In the genomic region with DNA sequence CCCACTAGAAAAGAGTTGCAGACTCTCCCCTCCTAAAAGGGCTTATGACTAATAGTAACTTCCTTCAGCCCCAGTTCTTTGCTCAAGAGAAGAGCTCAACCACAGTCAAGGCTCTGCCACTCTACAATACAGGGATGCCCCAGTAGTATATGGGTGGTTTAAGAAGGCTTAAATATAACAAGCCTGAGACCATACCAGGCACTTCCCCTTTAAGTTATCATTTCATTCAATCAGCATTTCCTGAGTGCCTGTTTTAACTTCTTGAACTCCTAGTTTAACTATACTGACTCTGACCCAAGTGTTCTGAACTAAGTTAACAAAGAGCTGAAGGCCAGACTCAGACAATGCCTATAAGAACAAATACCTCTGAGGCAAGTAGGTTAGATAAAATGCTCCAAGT, we compare ENCODE assay signal across 11 cellular contexts. TPM values are rescaled to one million over a fixed set of nuclear protein-coding genes. Genes with fewer than 3 reads are reported as not detected.
DNase-seq lines count a peak whose midpoint lies in the region; ATAC-seq and FAIRE-seq lines count a peak whose summit lies in the region.
"Had no signal": no experiment of that assay in that cellular context is flagged by ENCODE, and none has a peak within 500 bp of the region (broad histone marks: within the 10 kb centered on the region; RNA-seq: fewer than 3 reads in every experiment).

No MANE protein-coding gene starts in this region.

- POLR2A ChIA-PET in activated CD4-positive, alpha-beta memory T cell treated with anti-CD3 and anti-CD28 coated beads, Interleukin-2, amount 10 ng/mL, durations not matched to agents 7 days and 5 days (lab: Charles Lee), result interaction anchor here (0.7 to 2.5 kb wide), 22 partner anchors 9 to 418 kb away, joined by 3 to 144 read pairs (median 6); a partner anchor contains a TSS

- no peaks in the 10 kb centered on the region for H3K9me3 Mint-ChIP-seq in activated CD4-positive, alpha-beta memory T cell treated with anti-CD3 and anti-CD28 coated beads, Interleukin-2, amount 10 ng/mL, durations not matched to agents 7 days and 5 days
- H3K9me3 Mint-ChIP-seq in memory B cell, result no peaks in the 10 kb centered on the region

- peak overlapping the region; percentile 97 for H3K27ac Mint-ChIP-seq in activated CD4-positive, alpha-beta memory T cell treated with anti-CD3 and anti-CD28 coated beads, Interleukin-2, amount 10 ng/mL, durations not matched to agents 7 days and 5 days
- peak overlapping the region; percentile 60 for H3K27ac Mint-ChIP-seq in memory B cell

- ATAC-seq in memory B cell (ENCODE audit: low read depth) (peak; percentile 79), HG02970 (IDR thresholded peaks at IDR 0.05; ENCODE audit: low FRiP score, unreplicated experiment) (no peak), HG03469 (IDR thresholded peaks at IDR 0.05; ENCODE audit: unreplicated experiment) (no peak), GM18873 (IDR thresholded peaks at IDR 0.05; ENCODE audit: low FRiP score, unreplicated experiment) (no peak)

- peak; percentile 39 for FAIRE-seq in G401.6 (lab: Jason Lieb, UNC)
- no peak for FAIRE-seq in urothelium cell line (lab: Jason Lieb, UNC)

- DNase-seq in MV-4-11 (lab: John Stamatoyannopoulos, UW), result peak; percentile 93
- peak; percentile 41 for DNase-seq in activated CD4-positive, alpha-beta memory T cell treated with anti-CD3 and anti-CD28 coated beads, Interleukin-2, amount 10 ng/mL, durations not matched to agents 7 days and 5 days
- DNase-seq in memory B cell (ENCODE audit: low spot score in 2 of 2), result no peak
- DNase-seq in urothelium cell line (ENCODE audit: low spot score), result no peak
- DNase-seq: cerebellar nuclear complex, hippocampal formation, NCI-H1930 had no signal

- H3K27me3 Mint-ChIP-seq in activated CD4-positive, alpha-beta memory T cell treated with anti-CD3 and anti-CD28 coated beads, Interleukin-2, amount 10 ng/mL, durations not matched to agents 7 days and 5 days, result no peaks in the 10 kb centered on the region
- H3K27me3 Mint-ChIP-seq in memory B cell, result no peaks in the 10 kb centered on the region

- CTCF ChIA-PET in activated CD4-positive, alpha-beta memory T cell treated with anti-CD3 and anti-CD28 coated beads, Interleukin-2, amount 10 ng/mL, durations not matched to agents 7 days and 5 days (lab: Charles Lee), result interaction anchor here (0.6 to 2.5 kb wide), 7 partner anchors 20 to 279 kb away, joined by 3 to 24 read pairs (median 4); a partner anchor contains a TSS

- H3K4me3 Mint-ChIP-seq in activated CD4-positive, alpha-beta memory T cell treated with anti-CD3 and anti-CD28 coated beads, Interleukin-2, amount 10 ng/mL, durations not matched to agents 7 days and 5 days, result peak overlapping the region; percentile 59
- H3K4me3 Mint-ChIP-seq in memory B cell, result no peak overlapping the region

- H3K36me3 Mint-ChIP-seq in activated CD4-positive, alpha-beta memory T cell treated with anti-CD3 and anti-CD28 coated beads, Interleukin-2, amount 10 ng/mL, durations not matched to agents 7 days and 5 days (ENCODE audit: low read depth), result peaks cover 53% of the 10 kb centered on the region
- H3K36me3 Mint-ChIP-seq in memory B cell, result peaks cover 23% of the 10 kb centered on the region

- peaks cover 43% of the 10 kb centered on the region for H3K4me1 Mint-ChIP-seq in activated CD4-positive, alpha-beta memory T cell treated with anti-CD3 and anti-CD28 coated beads, Interleukin-2, amount 10 ng/mL, durations not matched to agents 7 days and 5 days
- peaks cover 19% of the 10 kb centered on the region for H3K4me1 Mint-ChIP-seq in memory B cell

RNA-seq across cellular contexts. Expression of a gene that starts 19.8 kb away (rescaled TPM):
- total RNA-seq in activated CD4-positive, alpha-beta memory T cell treated with anti-CD3 and anti-CD28 coated beads, Interleukin-2, amount 10 ng/mL, durations not matched to agents 7 days and 5 days, result 10 to 100 TPM; 84.1 to 86.5 TPM

RNA-seq across cellular contexts. Expression of a gene that starts 20.0 kb away (rescaled TPM):
- 10 to 100 TPM; 27.0 to 28.3 TPM for total RNA-seq in activated CD4-positive, alpha-beta memory T cell treated with anti-CD3 and anti-CD28 coated beads, Interleukin-2, amount 10 ng/mL, durations not matched to agents 7 days and 5 days

RNA-seq across cellular contexts. Expression of a gene that starts 58.2 kb away (rescaled TPM):
- total RNA-seq in activated CD4-positive, alpha-beta memory T cell treated with anti-CD3 and anti-CD28 coated beads, Interleukin-2, amount 10 ng/mL, durations not matched to agents 7 days and 5 days, result 10 to 100 TPM; 43.8 to 46.9 TPM

Comparison
In these comparisons a context has a peak if more than half of its experiments do, and no peak if none do; other contexts are left out.
1. DNase-seq: peak in MV-4-11 (single experiment) and activated CD4-positive, alpha-beta memory T cell treated with anti-CD3 and anti-CD28 coated beads, Interleukin-2, amount 10 ng/mL, durations not matched to agents 7 days and 5 days (single experiment); none in memory B cell (0 of 2) and urothelium cell line (single experiment).